ENCODE assay signal across 8 cellular contexts in genomic region chr3:58332575-58333179, GRCh38.
DNase-seq lines count a peak whose midpoint lies in the region; ATAC-seq and TF ChIP-seq lines count a peak whose summit lies in the region.

Gene PXK, plus strand, starts transcription at chr3:58332892. Its CDS starts 97 bp downstream, at chr3:58332989.

- H3K9me3 Mint-ChIP-seq in central memory CD8-positive, alpha-beta T cell = no peaks in the 10 kb centered on the region

- ATAC-seq in central memory CD8-positive, alpha-beta T cell (replicated peaks; ENCODE audit: extremely low read depth, poor library complexity, severe bottlenecking) = peak; percentile 94

- peaks cover 9% of the 10 kb centered on the region for H3K36me3 Mint-ChIP-seq in central memory CD8-positive, alpha-beta T cell (ENCODE audit: insufficient read depth)

- in situ Hi-C loops in GM13977 (cut with MboI; ENCODE audit: low pct_unique_long_range_greater_than_20kb, low sequenced_read_pairs, unreplicated experiment) = loop anchor here (10.0 kb wide), 1 partner anchor 82 kb away; no protein-coding TSS in a partner anchor

- peaks cover 41% of the 10 kb centered on the region for H3K4me1 Mint-ChIP-seq in central memory CD8-positive, alpha-beta T cell

- no peaks in the 10 kb centered on the region for H3K27me3 Mint-ChIP-seq in central memory CD8-positive, alpha-beta T cell

- TF ChIP-seq CTCF in GM13977 (IDR thresholded peaks at IDR 0.05; ENCODE audit: extremely low read depth, insufficient read depth, missing control alignments) = peak; percentile 46
- no peak for TF ChIP-seq CTCF in NB4 (IDR thresholded peaks at IDR 0.05; ENCODE audit: low read depth, low read length)

- TF ChIP-seq POLR2A in NB4 (IDR thresholded peaks at IDR 0.05; ENCODE audit: extremely low read depth, insufficient read length) = peak; percentile 56

- H3K4me3 Mint-ChIP-seq in central memory CD8-positive, alpha-beta T cell = peak within 1 kb of the TSS; percentile 97

- POLR2A ChIA-PET in HEK293T (lab: Yijun Ruan, JAX) = interaction anchor here (1.3 kb wide), 2 partner anchors 26 to 159 kb away, joined by 3 to 4 read pairs; partner anchors contain the start of genes HTD2 and KCTD6

- CTCF ChIA-PET in HEK293T (lab: Yijun Ruan, JAX) = no interaction called here

- peak within 1 kb of the TSS; percentile 76 for H3K27ac Mint-ChIP-seq in central memory CD8-positive, alpha-beta T cell (ENCODE audit: low read depth)

- DNase-seq in GM13977 (ENCODE audit: low spot score) (peak; percentile 88), HEK293T (ENCODE audit: extremely low spot score) (peak; percentile 81), NB4 (ENCODE audit: low read depth) (peak; percentile 92), iris pigment epithelial cell (ENCODE audit: low read depth) (peak; percentile 83), NCI-H128 (lab: John Stamatoyannopoulos, UW; ENCODE audit: unreplicated experiment) (no peak)
- peak; percentile 78 for DNase-seq in activated CD4-positive, CD25-positive, alpha-beta regulatory T cell treated with anti-CD3 and anti-CD28 coated beads, Interleukin-2, amount 50 U/mL, for 72 hours
- peak; percentile 61 to 68 for DNase-seq in central memory CD8-positive, alpha-beta T cell (ENCODE audit: low spot score in 2 of 2)
- DNase-seq in stimulated activated CD4-positive, alpha-beta T cell treated with anti-CD3 and anti-CD28 coated beads, Interleukin-12 subunit alpha, Interleukin-12 subunit beta, amount 100 ng/mL, for 24 hours (ENCODE audit: low read depth in 2 of 2) = peak; percentile 54 to 61

- H3K4me3 ChIP-seq in NB4 (ENCODE audit: low read depth, low read length) = peak within 1 kb of the TSS; percentile 81

TF ChIP-seq in HEK293T, 16 proteins besides CTCF, POLR2A, EP300 and RAD21:
- TF ChIP-seq FOXK2 (IDR thresholded peaks at IDR 0.05) (no peak), ELF4 (IDR thresholded peaks at IDR 0.05) (no peak), HDGF (IDR thresholded peaks at IDR 0.05; ENCODE audit: borderline replicate concordance) (no peak), L3MBTL2 (conservative IDR thresholded peaks at IDR 0.05) (no peak), ARNT (IDR thresholded peaks at IDR 0.05) (peak; percentile 81), LEF1 (IDR thresholded peaks at IDR 0.05; ENCODE audit: borderline replicate concordance) (peak; percentile 87; the same call in 1 of the 2 replicates), CTBP1 (IDR thresholded peaks at IDR 0.05; ENCODE audit: borderline replicate concordance) (no peak), TARDBP (IDR thresholded peaks at IDR 0.05) (no peak), FOXM1 (IDR thresholded peaks at IDR 0.05; ENCODE audit: borderline replicate concordance) (peak; percentile 99), ZNF384 (IDR thresholded peaks at IDR 0.05) (no peak), FOXA1 (IDR thresholded peaks at IDR 0.05) (no peak), SUZ12 (IDR thresholded peaks at IDR 0.05) (no peak), SP1 (IDR thresholded peaks at IDR 0.05) (no peak), BHLHE40 (IDR thresholded peaks at IDR 0.05; ENCODE audit: borderline replicate concordance) (no peak), NFRKB (IDR thresholded peaks at IDR 0.05) (no peak), PKNOX1 (IDR thresholded peaks at IDR 0.05) (no peak)
